In the genomic region with DNA sequence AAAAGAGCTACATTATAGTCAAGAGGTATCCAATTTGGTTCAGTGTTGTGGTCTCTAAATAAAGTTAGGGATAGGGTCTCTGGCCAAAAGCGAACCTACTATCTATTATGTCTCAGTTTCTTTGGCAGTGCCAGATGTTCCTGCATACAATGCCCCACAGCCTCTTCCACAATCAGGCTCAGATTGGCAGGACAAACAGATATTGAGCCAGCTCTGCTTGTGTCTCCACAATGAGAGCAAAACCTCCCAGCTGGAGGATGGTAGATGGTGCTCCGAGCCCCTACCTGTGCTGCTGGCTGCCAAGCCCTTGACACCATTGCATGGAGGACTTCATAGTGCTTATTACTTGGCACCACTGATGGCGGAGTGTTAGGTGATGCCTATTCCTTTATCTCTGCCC, we compare ENCODE assay signal across 15 cellular contexts. TPM values are rescaled to one million over a fixed set of nuclear protein-coding genes. Genes with fewer than 3 reads are reported as not detected.
DNase-seq lines count a peak whose midpoint lies in the region; ATAC-seq, FAIRE-seq and TF ChIP-seq lines count a peak whose summit lies in the region.
"Had no signal": no experiment of that assay in that cellular context is flagged by ENCODE, and none has a peak within 500 bp of the region (broad histone marks: within the 10 kb centered on the region; RNA-seq: fewer than 3 reads in every experiment).

No MANE protein-coding gene starts in this region.

- H3K79me2 ChIP-seq in HepG2 (ENCODE audit: insufficient read depth, low read length): peaks cover 19% of the 10 kb centered on the region

- in situ Hi-C loops in HepG2 (cut with HindIII; ENCODE audit: extremely low pct_ligation_motif_present, low pct_unique_long_range_greater_than_20kb): no loop called here

- TF ChIP-seq POLR2A in HepG2 (IDR thresholded peaks at IDR 0.05; ENCODE audit: insufficient read depth in 1 of 2, low read depth in 2 of 2, low read length in 2 of 2) (no peak), right lobe of liver (IDR thresholded peaks at IDR 0.05) (no peak)

- H3K4me1 ChIP-seq in HepG2 (ENCODE audit: insufficient read depth, low read length): no peaks in the 10 kb centered on the region; the same call in 1 of the 2 replicates
- no peaks in the 10 kb centered on the region for H3K4me1 ChIP-seq in right lobe of liver
- H3K4me1 ChIP-seq in psoas muscle: peaks cover 36% of the 10 kb centered on the region

- peaks cover 14% of the 10 kb centered on the region for H4K20me1 ChIP-seq in HepG2 (ENCODE audit: insufficient read depth, low read length)

- H3K27ac ChIP-seq in HepG2 (ENCODE audit: extremely low read length, insufficient read depth, low read length) (no peak overlapping the region), right lobe of liver (no peak overlapping the region), layer of hippocampus (ENCODE audit: low read depth, low read length) (peak overlapping the region; percentile 85), psoas muscle (peak overlapping the region; percentile 53), temporal lobe (ENCODE audit: low read depth, low read length) (peak overlapping the region; percentile 85)
- H3K27ac ChIP-seq: C4-2B had no signal

- TF ChIP-seq CTCF in HepG2 (CRISPR knock-in tag; IDR thresholded peaks at IDR 0.05): no peak
- no peak for TF ChIP-seq CTCF in right lobe of liver (IDR thresholded peaks at IDR 0.05)
- TF ChIP-seq CTCF in psoas muscle (IDR thresholded peaks at IDR 0.05): no peak

- no peak for TF ChIP-seq RAD21 in HepG2 (CRISPR knock-in tag; IDR thresholded peaks at IDR 0.05)

- CTCF ChIA-PET in HepG2 (lab: Yijun Ruan, JAX; ENCODE audit: low intra/inter-chr PET ratio, low total read pairs): no interaction called here

- H3K9me3 ChIP-seq in HepG2 (ENCODE audit: low read length): no peaks in the 10 kb centered on the region
- no peaks in the 10 kb centered on the region for H3K9me3 ChIP-seq in right lobe of liver
- no peaks in the 10 kb centered on the region for H3K9me3 ChIP-seq in psoas muscle

- DNase-seq in HepG2 (ENCODE audit: low spot score): no peak
- no peak for DNase-seq in right lobe of liver
- DNase-seq in psoas muscle: no peak
- no peak for DNase-seq in HT-29 (ENCODE audit: low spot score)
- no peak for DNase-seq in DMS53 (lab: John Stamatoyannopoulos, UW)
- DNase-seq: ACHN; CD4-positive, alpha-beta memory T cell; DND-41; GDM1; HCEC 1CT; HFFc6 had no signal

- H3K36me3 ChIP-seq in HepG2 (replicated peaks in 1 of 2; ENCODE audit: control insufficient read depth in 1 of 2, insufficient read depth in 2 of 2, low read length in 2 of 2): peaks cover 58 to 84% of the 10 kb centered on the region in 2 experiments
- H3K36me3 ChIP-seq in right lobe of liver: peaks cover 0 to 90% (median 41%) of the 10 kb centered on the region in 4 donors
- peaks cover 21 to 53% of the 10 kb centered on the region in 2 donors for H3K36me3 ChIP-seq in psoas muscle (ENCODE audit: insufficient read depth in 1 of 2, low read depth in 1 of 2)

- POLR2A ChIA-PET in HepG2 (lab: Yijun Ruan, JAX): interaction anchor here (0.6 to 3.5 kb wide), 6 partner anchors 9 to 107 kb away, joined by 3 to 16 read pairs (median 5); partner anchors contain the start of genes B3GNT9 and CBFB

- no peak overlapping the region for H3K9ac ChIP-seq in HepG2 (ENCODE audit: insufficient read depth, low read depth, low read length)

- WGBS in HepG2 (ENCODE audit: low lambda C conversion rate): 97% methylated on average over 3 of the region's 3 CpGs
- WGBS in right lobe of liver (ENCODE audit: insufficient coverage, low coverage, low lambda C conversion rate, missing lambda C conversion rate): 100% methylated on average over 1 of the region's 3 CpGs
- WGBS in psoas muscle, 3 donors: 86 to 97% (median 97%) methylated on average over 3 of the region's 3 CpGs

- ATAC-seq in HepG2 (peak; percentile 22; the same call in 2 of the 3 replicates), right lobe of liver (no peak), psoas muscle (peak in 2 of 4 donors; percentile 16 to 22), esophagus mucosa (no peak)

- H3K27me3 ChIP-seq in HepG2 (ENCODE audit: control insufficient read depth in 1 of 2, insufficient read depth in 2 of 2, low read length in 2 of 2) (no peaks in the 10 kb centered on the region), right lobe of liver (no peaks in the 10 kb centered on the region), layer of hippocampus (ENCODE audit: control insufficient read depth, insufficient read depth, low read length) (no peaks in the 10 kb centered on the region), psoas muscle (ENCODE audit: insufficient read depth in 3 of 3, low read length in 2 of 3) (no peaks in the 10 kb centered on the region)

- TF ChIP-seq EP300 in HepG2 (IDR thresholded peaks at IDR 0.05; ENCODE audit: low read depth in 2 of 2, low read length in 2 of 2) (no peak), HepG2 (CRISPR knock-in tag; IDR thresholded peaks at IDR 0.05; ENCODE audit: borderline replicate concordance) (no peak)

- H3K4me3 ChIP-seq in HepG2 (replicated peaks in 1 of 3; ENCODE audit: insufficient read depth in 1 of 3, low read depth in 2 of 3, low read length in 3 of 3): no peak overlapping the region
- no peak overlapping the region for H3K4me3 ChIP-seq in right lobe of liver
- no peak overlapping the region for H3K4me3 ChIP-seq in psoas muscle

- no peak for FAIRE-seq in HepG2 (lab: Jason Lieb, UNC)

- no peak overlapping the region for H3K4me2 ChIP-seq in HepG2 (ENCODE audit: low read depth, low read length)

- intact Hi-C loops in HepG2 (cut with micrococcal nuclease; ENCODE audit: unreplicated experiment) (no loop called here), right lobe of liver (cut with DNase I) (no loop called here), psoas muscle (cut with DNase I) (no loop called here)

- BruUV-seq in HepG2 (replicated peaks; lab: Mats Ljungman, UMichigan): no TSS peak

- H2AFZ ChIP-seq in HepG2 (ENCODE audit: low read length): no peak overlapping the region

RNA-seq across cellular contexts. Expression of gene PHAF1, which starts 19.7 kb away (rescaled TPM):
- total RNA-seq in HepG2 (2016; rRNA removed; fragmentation: Illumina TruSeq; extraction: Trizol): 48.3 and 53.6 TPM in 2 replicates
- total RNA-seq in HepG2 (2016; cell fraction: cytosol; rRNA removed; fragmentation: Illumina TruSeq; extraction: Trizol; ENCODE audit: low read depth): 10.8 and 11.4 TPM in 2 replicates
- 47.8 and 49.5 TPM in 2 replicates for total RNA-seq in HepG2 (2016; cell fraction: insoluble cytoplasmic fraction; rRNA removed; fragmentation: Illumina TruSeq; extraction: Trizol)
- 32.3 and 33.6 TPM in 2 replicates for total RNA-seq in HepG2 (2016; cell fraction: membrane; rRNA removed; fragmentation: Illumina TruSeq; extraction: Trizol)
- total RNA-seq in HepG2 (2016; cell fraction: nucleus; rRNA removed; fragmentation: Illumina TruSeq; extraction: Trizol): 53.1 and 54.5 TPM in 2 replicates
- 174 and 184 TPM in 2 replicates for polyA plus RNA-seq in HepG2 (2011; rRNA removed)
- 91.2 and 103 TPM in 2 replicates for polyA plus RNA-seq in HepG2 (2011; cell fraction: cytosol; rRNA removed)
- polyA plus RNA-seq in HepG2 (2011; cell fraction: nucleus; rRNA removed): 248 and 255 TPM in 2 replicates
- polyA plus RNA-seq in HepG2 (2012): 66.1 and 70.4 TPM in 2 replicates
- 4.8 and 5.4 TPM in 2 replicates for polyA plus RNA-seq in HepG2 (2016; cell fraction: cytosol; fragmentation: Illumina TruSeq; extraction: Trizol; ENCODE audit: low read depth)
- 56.4 and 67.0 TPM in 2 replicates for polyA plus RNA-seq in HepG2 (2016; cell fraction: insoluble cytoplasmic fraction; fragmentation: Illumina TruSeq; extraction: Trizol; ENCODE audit: low read depth)
- polyA plus RNA-seq in HepG2 (2016; cell fraction: membrane; fragmentation: Illumina TruSeq; extraction: Trizol; ENCODE audit: low read depth): 14.1 and 16.2 TPM in 2 replicates
- 92.6 and 109 TPM in 2 replicates for polyA plus RNA-seq in HepG2 (2016; cell fraction: nucleus; fragmentation: Illumina TruSeq; extraction: Trizol; ENCODE audit: insufficient read depth, low read depth)
- 43.7 and 236 TPM in 2 replicates for polyA minus RNA-seq in HepG2 (2011; rRNA and poly(A)+ RNA removed; ENCODE audit: low replicate concordance)
- polyA minus RNA-seq in HepG2 (2011; cell fraction: cytosol; rRNA and poly(A)+ RNA removed): 72.6 and 74.1 TPM in 2 replicates
- 219 and 250 TPM in 2 replicates for polyA minus RNA-seq in HepG2 (2011; cell fraction: nucleus; rRNA and poly(A)+ RNA removed)
- 10 to 100 TPM; 22.3 to 45.1 (median 32.4) TPM for total RNA-seq in right lobe of liver
- total RNA-seq in psoas muscle: 10 to 100 TPM; 12.2 to 19.5 (median 15.5) TPM
- 10 to 100 TPM; 12.3 to 60.4 (median 12.4) TPM for polyA plus RNA-seq in psoas muscle
- 19.2 TPM for total RNA-seq in temporal lobe
- 12.1 TPM for total RNA-seq in esophagus mucosa
- 13.6 and 15.4 TPM in 2 replicates for total RNA-seq in HT-29 (2014; rRNA removed; shearing (Covaris generic))

RNA-seq across cellular contexts. Expression of gene B3GNT9, which starts 21.4 kb away (rescaled TPM):
- total RNA-seq in HepG2 (2016; rRNA removed; fragmentation: Illumina TruSeq; extraction: Trizol): 1.5 and 3.1 TPM in 2 replicates
- 0.61 and 0.79 TPM in 2 replicates for total RNA-seq in HepG2 (2016; cell fraction: cytosol; rRNA removed; fragmentation: Illumina TruSeq; extraction: Trizol; ENCODE audit: low read depth)
- 1.5 and 2.9 TPM in 2 replicates for total RNA-seq in HepG2 (2016; cell fraction: insoluble cytoplasmic fraction; rRNA removed; fragmentation: Illumina TruSeq; extraction: Trizol)
- total RNA-seq in HepG2 (2016; cell fraction: membrane; rRNA removed; fragmentation: Illumina TruSeq; extraction: Trizol): 1.8 and 2.1 TPM in 2 replicates
- 1.8 and 2.5 TPM in 2 replicates for total RNA-seq in HepG2 (2016; cell fraction: nucleus; rRNA removed; fragmentation: Illumina TruSeq; extraction: Trizol)
- 1.2 and 1.5 TPM in 2 replicates for polyA plus RNA-seq in HepG2 (2011; rRNA removed)
- 1.4 and 1.9 TPM in 2 replicates for polyA plus RNA-seq in HepG2 (2011; cell fraction: cytosol; rRNA removed)
- 2.0 and 2.5 TPM in 2 replicates for polyA plus RNA-seq in HepG2 (2011; cell fraction: nucleus; rRNA removed)
- polyA plus RNA-seq in HepG2 (2012): 0.80 and 0.82 TPM in 2 replicates
- 0.38 and 0.54 TPM in 2 replicates for polyA plus RNA-seq in HepG2 (2016; cell fraction: cytosol; fragmentation: Illumina TruSeq; extraction: Trizol; ENCODE audit: low read depth)
- polyA plus RNA-seq in HepG2 (2016; cell fraction: insoluble cytoplasmic fraction; fragmentation: Illumina TruSeq; extraction: Trizol; ENCODE audit: low read depth): 1.9 and 2.0 TPM in 2 replicates
- polyA plus RNA-seq in HepG2 (2016; cell fraction: membrane; fragmentation: Illumina TruSeq; extraction: Trizol; ENCODE audit: low read depth): 1.3 and 1.7 TPM in 2 replicates
- 4.0 and 4.3 TPM in 2 replicates for polyA plus RNA-seq in HepG2 (2016; cell fraction: nucleus; fragmentation: Illumina TruSeq; extraction: Trizol; ENCODE audit: insufficient read depth, low read depth)
- 2.8 and 8.7 TPM in 2 replicates for polyA minus RNA-seq in HepG2 (2011; rRNA and poly(A)+ RNA removed; ENCODE audit: low replicate concordance)
- 0.99 and 1.1 TPM in 2 replicates for polyA minus RNA-seq in HepG2 (2011; cell fraction: cytosol; rRNA and poly(A)+ RNA removed)
- polyA minus RNA-seq in HepG2 (2011; cell fraction: nucleus; rRNA and poly(A)+ RNA removed): 0.99 and 1.7 TPM in 2 replicates
- total RNA-seq in right lobe of liver: 1 to 10 TPM in 5 of 6 experiments, under 1 TPM in 1; 0.95 to 3.9 (median 1.7) TPM
- total RNA-seq in psoas muscle: 1 to 10 TPM in 3 of 4 donors, under 1 TPM in 1; 0.69 to 4.1 (median 2.3) TPM
- 1 to 10 TPM in 1 of 3 donors, under 1 TPM in 2; 0.75 to 1.8 (median 0.86) TPM for polyA plus RNA-seq in psoas muscle
- total RNA-seq in temporal lobe: 0.98 TPM
- total RNA-seq in esophagus mucosa: 3.7 TPM
- 10.7 and 13.5 TPM in 2 replicates for total RNA-seq in HT-29 (2014; rRNA removed; shearing (Covaris generic))

RNA-seq across cellular contexts. Expression of gene TRADD, which starts 30.3 kb away (rescaled TPM):
- 6.2 and 7.8 TPM in 2 replicates for total RNA-seq in HepG2 (2016; rRNA removed; fragmentation: Illumina TruSeq; extraction: Trizol)
- total RNA-seq in HepG2 (2016; cell fraction: cytosol; rRNA removed; fragmentation: Illumina TruSeq; extraction: Trizol; ENCODE audit: low read depth): 3.2 TPM in 2 replicates
- 6.8 and 9.0 TPM in 2 replicates for total RNA-seq in HepG2 (2016; cell fraction: insoluble cytoplasmic fraction; rRNA removed; fragmentation: Illumina TruSeq; extraction: Trizol)
- total RNA-seq in HepG2 (2016; cell fraction: membrane; rRNA removed; fragmentation: Illumina TruSeq; extraction: Trizol): 4.6 and 4.9 TPM in 2 replicates
- total RNA-seq in HepG2 (2016; cell fraction: nucleus; rRNA removed; fragmentation: Illumina TruSeq; extraction: Trizol): 4.8 and 4.9 TPM in 2 replicates
- 8.2 and 10.3 TPM in 2 replicates for polyA plus RNA-seq in HepG2 (2011; rRNA removed)
- polyA plus RNA-seq in HepG2 (2011; cell fraction: cytosol; rRNA removed): 9.8 and 13.8 TPM in 2 replicates
- polyA plus RNA-seq in HepG2 (2011; cell fraction: nucleus; rRNA removed): 22.9 and 28.2 TPM in 2 replicates
- 5.3 TPM in 2 replicates for polyA plus RNA-seq in HepG2 (2012)
- polyA plus RNA-seq in HepG2 (2016; cell fraction: cytosol; fragmentation: Illumina TruSeq; extraction: Trizol; ENCODE audit: low read depth): 3.1 and 3.6 TPM in 2 replicates
- polyA plus RNA-seq in HepG2 (2016; cell fraction: insoluble cytoplasmic fraction; fragmentation: Illumina TruSeq; extraction: Trizol; ENCODE audit: low read depth): 5.3 and 5.9 TPM in 2 replicates
- 3.2 and 3.8 TPM in 2 replicates for polyA plus RNA-seq in HepG2 (2016; cell fraction: membrane; fragmentation: Illumina TruSeq; extraction: Trizol; ENCODE audit: low read depth)
- polyA plus RNA-seq in HepG2 (2016; cell fraction: nucleus; fragmentation: Illumina TruSeq; extraction: Trizol; ENCODE audit: insufficient read depth, low read depth): 11.5 and 13.8 TPM in 2 replicates
- polyA minus RNA-seq in HepG2 (2011; rRNA and poly(A)+ RNA removed; ENCODE audit: low replicate concordance): 3.4 and 5.6 TPM in 2 replicates
- 4.1 and 5.0 TPM in 2 replicates for polyA minus RNA-seq in HepG2 (2011; cell fraction: cytosol; rRNA and poly(A)+ RNA removed)
- polyA minus RNA-seq in HepG2 (2011; cell fraction: nucleus; rRNA and poly(A)+ RNA removed): 5.0 TPM in 2 replicates
- 10 to 100 TPM in 4 of 6 experiments, 1 to 10 TPM in 2; 9.5 to 16.3 (median 10.6) TPM for total RNA-seq in right lobe of liver
- total RNA-seq in psoas muscle: 1 to 10 TPM; 3.9 to 6.7 (median 5.9) TPM
- polyA plus RNA-seq in psoas muscle: 10 to 100 TPM in 2 of 3 donors, 1 to 10 TPM in 1; 7.4 to 14.2 (median 10.7) TPM
- 0.98 TPM for total RNA-seq in temporal lobe
- 18.0 TPM for total RNA-seq in esophagus mucosa
- 33.6 and 35.4 TPM in 2 replicates for total RNA-seq in HT-29 (2014; rRNA removed; shearing (Covaris generic))

RNA-seq across cellular contexts. Expression of gene FBXL8, which starts 30.3 kb away (rescaled TPM):
- 1.5 and 3.9 TPM in 2 replicates for total RNA-seq in HepG2 (2016; rRNA removed; fragmentation: Illumina TruSeq; extraction: Trizol)
- total RNA-seq in HepG2 (2016; cell fraction: cytosol; rRNA removed; fragmentation: Illumina TruSeq; extraction: Trizol; ENCODE audit: low read depth): 0.81 and 0.88 TPM in 2 replicates
- total RNA-seq in HepG2 (2016; cell fraction: insoluble cytoplasmic fraction; rRNA removed; fragmentation: Illumina TruSeq; extraction: Trizol): 1.2 and 3.5 TPM in 2 replicates
- 1.9 and 2.3 TPM in 2 replicates for total RNA-seq in HepG2 (2016; cell fraction: membrane; rRNA removed; fragmentation: Illumina TruSeq; extraction: Trizol)
- 4.6 and 4.8 TPM in 2 replicates for total RNA-seq in HepG2 (2016; cell fraction: nucleus; rRNA removed; fragmentation: Illumina TruSeq; extraction: Trizol)
- 9.3 and 10.9 TPM in 2 replicates for polyA plus RNA-seq in HepG2 (2011; rRNA removed)
- polyA plus RNA-seq in HepG2 (2011; cell fraction: cytosol; rRNA removed): 3.2 and 6.0 TPM in 2 replicates
- 173 and 222 TPM in 2 replicates for polyA plus RNA-seq in HepG2 (2011; cell fraction: nucleus; rRNA removed)
- 5.8 and 7.5 TPM in 2 replicates for polyA plus RNA-seq in HepG2 (2012)
- polyA plus RNA-seq in HepG2 (2016; cell fraction: cytosol; fragmentation: Illumina TruSeq; extraction: Trizol; ENCODE audit: low read depth): 0.17 and 0.29 TPM in 2 replicates
- 2.0 and 2.2 TPM in 2 replicates for polyA plus RNA-seq in HepG2 (2016; cell fraction: insoluble cytoplasmic fraction; fragmentation: Illumina TruSeq; extraction: Trizol; ENCODE audit: low read depth)
- polyA plus RNA-seq in HepG2 (2016; cell fraction: membrane; fragmentation: Illumina TruSeq; extraction: Trizol; ENCODE audit: low read depth): 0.58 and 0.92 TPM in 2 replicates
- 9.5 and 16.0 TPM in 2 replicates for polyA plus RNA-seq in HepG2 (2016; cell fraction: nucleus; fragmentation: Illumina TruSeq; extraction: Trizol; ENCODE audit: insufficient read depth, low read depth)
- 4.6 and 9.2 TPM in 2 replicates for polyA minus RNA-seq in HepG2 (2011; rRNA and poly(A)+ RNA removed; ENCODE audit: low replicate concordance)
- polyA minus RNA-seq in HepG2 (2011; cell fraction: cytosol; rRNA and poly(A)+ RNA removed): 2.9 and 3.2 TPM in 2 replicates
- 19.1 and 22.3 TPM in 2 replicates for polyA minus RNA-seq in HepG2 (2011; cell fraction: nucleus; rRNA and poly(A)+ RNA removed)
- 10 to 100 TPM in 4 of 6 experiments, 1 to 10 TPM in 2; 6.1 to 15.0 (median 11.6) TPM for total RNA-seq in right lobe of liver
- 1 to 10 TPM; 4.5 to 8.6 (median 5.9) TPM for total RNA-seq in psoas muscle
- polyA plus RNA-seq in psoas muscle: 1 to 10 TPM; 5.1 to 8.0 (median 5.9) TPM
- total RNA-seq in temporal lobe: 0.49 TPM
- total RNA-seq in esophagus mucosa: 5.5 TPM
- 27.7 and 34.6 TPM in 2 replicates for total RNA-seq in HT-29 (2014; rRNA removed; shearing (Covaris generic))

RNA-seq across cellular contexts. Expression of gene HSF4, which starts 35.1 kb away (rescaled TPM):
- total RNA-seq in HepG2 (2016; rRNA removed; fragmentation: Illumina TruSeq; extraction: Trizol) (0.41 and 3.5 TPM in 2 replicates), right lobe of liver (10 to 100 TPM; 10.4 to 44.1 (median 30.1) TPM), psoas muscle (10 to 100 TPM; 44.3 to 97.3 (median 57.6) TPM), temporal lobe (5.9 TPM), esophagus mucosa (10.9 TPM)
- 0.44 and 1.0 TPM in 2 replicates for total RNA-seq in HepG2 (2016; cell fraction: cytosol; rRNA removed; fragmentation: Illumina TruSeq; extraction: Trizol; ENCODE audit: low read depth)
- 0.79 and 3.2 TPM in 2 replicates for total RNA-seq in HepG2 (2016; cell fraction: insoluble cytoplasmic fraction; rRNA removed; fragmentation: Illumina TruSeq; extraction: Trizol)
- total RNA-seq in HepG2 (2016; cell fraction: membrane; rRNA removed; fragmentation: Illumina TruSeq; extraction: Trizol): 0.59 and 0.68 TPM in 2 replicates
- total RNA-seq in HepG2 (2016; cell fraction: nucleus; rRNA removed; fragmentation: Illumina TruSeq; extraction: Trizol): 4.6 and 5.3 TPM in 2 replicates
- polyA plus RNA-seq in HepG2 (2011; rRNA removed) (16.9 and 17.9 TPM in 2 replicates), psoas muscle (10 to 100 TPM; 15.1 to 47.8 (median 47.4) TPM)
- polyA plus RNA-seq in HepG2 (2011; cell fraction: cytosol; rRNA removed): 1.8 and 2.3 TPM in 2 replicates
- 319 and 364 TPM in 2 replicates for polyA plus RNA-seq in HepG2 (2011; cell fraction: nucleus; rRNA removed)
- polyA plus RNA-seq in HepG2 (2012): 12.3 and 18.7 TPM in 2 replicates
- 0.77 TPM in 1 of 2 replicates, not detected in the other for polyA plus RNA-seq in HepG2 (2016; cell fraction: cytosol; fragmentation: Illumina TruSeq; extraction: Trizol; ENCODE audit: low read depth)
- 0.87 and 1.1 TPM in 2 replicates for polyA plus RNA-seq in HepG2 (2016; cell fraction: insoluble cytoplasmic fraction; fragmentation: Illumina TruSeq; extraction: Trizol; ENCODE audit: low read depth)
- 0.36 and 0.41 TPM in 2 replicates for polyA plus RNA-seq in HepG2 (2016; cell fraction: membrane; fragmentation: Illumina TruSeq; extraction: Trizol; ENCODE audit: low read depth)
- polyA plus RNA-seq in HepG2 (2016; cell fraction: nucleus; fragmentation: Illumina TruSeq; extraction: Trizol; ENCODE audit: insufficient read depth, low read depth): 18.4 and 20.6 TPM in 2 replicates
- polyA minus RNA-seq in HepG2 (2011; rRNA and poly(A)+ RNA removed; ENCODE audit: low replicate concordance): 7.7 and 14.1 TPM in 2 replicates
- polyA minus RNA-seq in HepG2 (2011; cell fraction: cytosol; rRNA and poly(A)+ RNA removed): 1.1 TPM in 1 of 2 replicates, not detected in the other
- polyA minus RNA-seq in HepG2 (2011; cell fraction: nucleus; rRNA and poly(A)+ RNA removed): 19.5 and 25.2 TPM in 2 replicates
- total RNA-seq in HT-29 (2014; rRNA removed; shearing (Covaris generic)): 42.1 and 44.2 TPM in 2 replicates

Comparison
In these comparisons a context has a peak if more than half of its experiments do, and no peak if none do; other contexts are left out.
1. H3K27ac ChIP-seq: peak in layer of hippocampus (single experiment), psoas muscle (single experiment) and temporal lobe (single experiment); none in HepG2 (single experiment) and right lobe of liver (0 of 3).